Comparison of ENCODE assay signal across 11 cellular contexts in genomic region chr16:78799429-78799828, GRCh38.
"Had no signal": no experiment of that assay in that cellular context is flagged by ENCODE, and none has a peak within 500 bp of the region (broad histone marks: within the 10 kb centered on the region; RNA-seq: fewer than 3 reads in every experiment).

No MANE protein-coding gene starts in this region.

- H3K36me3 ChIP-seq: HAP-1 had no signal

- H2AFZ ChIP-seq: GM23248, GM23338 had no signal

- H3K4me1 ChIP-seq: HAP-1 had no signal

- H3K4me3 Mint-ChIP-seq: GM23338, H9, HFFc6 had no signal

- ATAC-seq: GM23338, HCT116 had no signal

- H3K9ac ChIP-seq: GM23248 had no signal

- DNase-seq: GM23248, GOT3, H7, H9, HCEC 1CT, HFFc6 had no signal

- FAIRE-seq: H1, H54 had no signal

- H3K9me3 Mint-ChIP-seq: GM23338, H9 had no signal

- H3K27ac Mint-ChIP-seq: GM23338, H9, HFFc6 had no signal

- H3K4me2 ChIP-seq: GM23338 had no signal

- H3K9me3 ChIP-seq: HAP-1 had no signal

- H3K4me1 Mint-ChIP-seq: H9 had no signal

- H3K4me3 ChIP-seq: GM23248, GM23338, HAP-1 had no signal

- H3K27ac ChIP-seq: GM23248 had no signal
